In the genomic region with DNA sequence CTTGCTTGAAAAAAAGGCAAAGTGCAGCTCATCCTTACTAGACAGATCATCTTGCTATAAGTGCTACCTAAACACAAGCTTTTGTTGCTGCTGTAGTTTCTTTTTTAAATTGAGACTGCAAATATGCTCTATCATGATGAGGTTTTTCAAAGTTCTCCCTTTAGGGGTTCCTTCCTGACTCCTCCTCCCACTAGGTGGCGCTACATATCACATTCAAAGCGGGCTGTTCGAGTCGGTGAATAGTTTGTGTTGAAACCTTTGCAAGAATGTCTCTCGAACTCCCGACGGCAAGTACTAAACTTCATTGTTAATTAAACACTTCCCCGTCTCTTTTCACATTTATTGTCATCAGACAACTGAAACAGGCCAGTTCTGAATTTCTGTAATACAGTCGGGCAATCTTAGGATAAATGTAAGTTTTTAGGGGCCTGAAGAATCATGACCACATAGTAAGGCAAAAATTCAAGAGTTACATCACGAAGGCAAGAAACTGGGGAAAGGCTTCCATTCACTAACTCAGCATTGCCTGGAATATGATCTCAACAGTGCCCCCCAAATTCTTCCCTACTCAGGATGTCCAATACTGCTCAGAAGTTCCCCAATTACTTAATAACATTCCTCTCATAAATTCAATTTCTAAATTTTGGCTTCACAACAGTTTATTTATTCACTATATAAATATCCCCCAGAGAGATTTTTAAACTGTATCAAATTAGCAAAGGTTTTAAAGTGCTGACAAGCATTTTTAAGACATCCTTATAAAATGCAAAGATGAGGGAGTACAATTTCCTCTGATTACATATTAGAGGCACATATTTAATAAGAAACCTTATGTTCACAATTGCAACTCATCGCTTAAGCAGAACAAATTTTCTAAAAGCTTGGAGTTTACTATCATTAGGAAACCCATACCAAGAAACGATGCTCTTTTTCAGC, we compare ENCODE assay signal across 8 cellular contexts. TPM values are rescaled to one million over a fixed set of nuclear protein-coding genes. Genes with fewer than 3 reads are reported as not detected.
DNase-seq lines count a peak whose midpoint lies in the region; ATAC-seq and TF ChIP-seq lines count a peak whose summit lies in the region.

No MANE protein-coding gene starts in this region.

- H3K36me3 ChIP-seq in IMR-90 (ENCODE audit: control insufficient read depth, insufficient read depth, low read length), result no peaks in the 10 kb centered on the region
- no peaks in the 10 kb centered on the region for H3K36me3 ChIP-seq in trophoblast cell (ENCODE audit: control insufficient read depth in 1 of 2, insufficient read depth in 2 of 2, low read length in 2 of 2)

- TF ChIP-seq POLR2A in IMR-90 (IDR thresholded peaks at IDR 0.05; ENCODE audit: low read depth, low read length), result 0 out of 2 replicates have a peak, but pooled peaks have one; percentile 25

- CTCF ChIA-PET in IMR-90 (lab: Yijun Ruan, JAX), result interaction anchor here (0.6 to 2.3 kb wide), 9 partner anchors 19 to 706 kb away, joined by 3 to 11 read pairs (median 5); partner anchors contain the start of gene HS3ST3B1

- peak overlapping the region; percentile 29; the same call in 1 of the 2 replicates for H3K56ac ChIP-seq in IMR-90 (ENCODE audit: extremely low read depth, insufficient read depth, low read length)

- H2BK20ac ChIP-seq in IMR-90 (ENCODE audit: low read depth, low read length), result peak overlapping the region; percentile 47; the same call in 1 of the 2 replicates

- BruUV-seq in IMR-90 (replicated peaks; lab: Mats Ljungman, UMichigan), result no TSS peak

- H4K5ac ChIP-seq in IMR-90 (ENCODE audit: low read depth, low read length), result peak overlapping the region; percentile 69; the same call in 1 of the 2 replicates

- ATAC-seq in IMR-90 (ENCODE audit: low read depth), result peak; percentile 44
- no peak for ATAC-seq in HG03457 (IDR thresholded peaks at IDR 0.05; ENCODE audit: unreplicated experiment)

- TF ChIP-seq CTCF in GM12864 (IDR thresholded peaks at IDR 0.05; ENCODE audit: low read depth, low read length, missing control alignments), result peak; percentile 83
- peak; percentile 85 for TF ChIP-seq CTCF in IMR-90 (conservative IDR thresholded peaks at IDR 0.05; ENCODE audit: low read depth, low read length)

- H3K79me2 ChIP-seq in trophoblast cell (ENCODE audit: control insufficient read depth, insufficient read depth, low read length, poor library complexity), result no peaks in the 10 kb centered on the region

- H2BK15ac ChIP-seq in IMR-90 (ENCODE audit: low read depth, low read length), result peak overlapping the region; percentile 55; the same call in 2 of the 3 replicates

- H3K14ac ChIP-seq in IMR-90 (replicated peaks; ENCODE audit: low read depth, low read length), result peak overlapping the region; percentile 40
- H3K14ac ChIP-seq in trophoblast cell (ENCODE audit: low read length), result no peak overlapping the region

- no peak overlapping the region for H2AK9ac ChIP-seq in IMR-90 (replicated peaks; ENCODE audit: low read depth, low read length, poor library complexity)

- WGBS in IMR-90 (ENCODE audit: extremely low coverage in 2 of 2, insufficient read length in 1 of 2), 2 experiments, result no CpG with 5 or more reads among the region's 12 CpGs
- WGBS in trophoblast cell (ENCODE audit: extremely low coverage, insufficient coverage, insufficient read length), result no CpG with 5 or more reads among the region's 12 CpGs

- peak overlapping the region; percentile 86 for H3K4me2 ChIP-seq in IMR-90 (ENCODE audit: low read depth, low read length)
- H3K4me2 ChIP-seq in trophoblast cell (ENCODE audit: low read length), result no peak overlapping the region

- H2BK120ac ChIP-seq in IMR-90 (ENCODE audit: low read depth, low read length) (peak overlapping the region; percentile 58), trophoblast cell (ENCODE audit: insufficient read depth, low read length, poor library complexity) (no peak overlapping the region)

- H3K79me1 ChIP-seq in IMR-90 (ENCODE audit: low read depth in 1 of 2, low read length in 2 of 2) (peaks cover 11 to 51% of the 10 kb centered on the region in 2 experiments), trophoblast cell (ENCODE audit: low read length) (peaks cover 2% of the 10 kb centered on the region)

- H3K9ac ChIP-seq in IMR-90 (ENCODE audit: low read depth, low read length) (peak overlapping the region; percentile 54), trophoblast cell (ENCODE audit: low read length) (no peak overlapping the region)

- H3K4ac ChIP-seq in IMR-90 (ENCODE audit: low read depth, low read length), result peak overlapping the region; percentile 18; the same call in 1 of the 2 replicates
- no peak overlapping the region for H3K4ac ChIP-seq in trophoblast cell (ENCODE audit: low read depth, low read length)

- H3K18ac ChIP-seq in IMR-90 (ENCODE audit: low read depth, low read length) (peak overlapping the region; percentile 81), trophoblast cell (ENCODE audit: low read length) (no peak overlapping the region)

- H2AFZ ChIP-seq in IMR-90 (replicated peaks; ENCODE audit: low read length, poor library complexity) (no peak overlapping the region), trophoblast cell (ENCODE audit: insufficient read depth, low read length, poor library complexity) (no peak overlapping the region)

- dilution Hi-C loops in IMR-90 (cut with HindIII; ENCODE audit: low sequenced_read_pairs, unreplicated experiment), result no loop called here

- POLR2A ChIA-PET in IMR-90 (lab: Charles Lee; ENCODE audit: unreplicated experiment), result interaction anchor here (0.6 kb wide), 1 partner anchor 634 kb away, joined by 3 read pairs; no protein-coding TSS in a partner anchor

- peak; percentile 75 for TF ChIP-seq RAD21 in IMR-90 (IDR thresholded peaks at IDR 0.05; ENCODE audit: low read length)

- peak; percentile 36 for DNase-seq in GM12864 (ENCODE audit: low read depth)
- peak; percentile 89 for DNase-seq in IMR-90
- peak; percentile 85 for DNase-seq in SK-MEL-5 (ENCODE audit: low read depth, low spot score)
- peak; percentile 27 to 73 (median 62) for DNase-seq in activated naive CD4-positive, alpha-beta T cell (lab: John Stamatoyannopoulos, UW)
- DNase-seq in germinal center (ENCODE audit: low spot score), result peak; percentile 57
- DNase-seq in trophoblast cell, result peak; percentile 68 to 91
- DNase-seq in ureter (ENCODE audit: low spot score), result peak; percentile 84

- H4K91ac ChIP-seq in IMR-90 (ENCODE audit: insufficient read depth, low read depth, low read length), result 0 out of 2 replicates have a peak overlapping the region, but pooled peaks have one; percentile 34
- H4K91ac ChIP-seq in trophoblast cell (ENCODE audit: low read depth, low read length), result no peak overlapping the region

- no peak overlapping the region for H4K12ac ChIP-seq in trophoblast cell (ENCODE audit: low read depth, low read length)

- H3K4me3 ChIP-seq in GM12864 (ENCODE audit: low read depth, low read length) (no peak overlapping the region), IMR-90 (ENCODE audit: insufficient read depth, low read depth, low read length) (peak overlapping the region; percentile 9; the same call in 1 of the 2 replicates), trophoblast cell (ENCODE audit: low read depth, low read length) (no peak overlapping the region)

- intact Hi-C loops in IMR-90 (cut with micrococcal nuclease), result loop anchor here (1.0 to 10.0 kb wide), 7 partner anchors 258 to 1577 kb away; no protein-coding TSS in a partner anchor

- in situ Hi-C loops in IMR-90 (cut with MboI; ENCODE audit: low sequenced_read_pairs) (loop anchor here (5.0 to 10.0 kb wide), 3 partner anchors 253 to 1330 kb away; partner anchors contain the start of gene HS3ST3B1), SK-MEL-5 (cut with HindIII; ENCODE audit: low pct_unique_long_range_greater_than_20kb, low sequenced_read_pairs) (no loop called here)

- peak overlapping the region; percentile 59; the same call in 1 of the 2 replicates for H3K27ac ChIP-seq in IMR-90 (ENCODE audit: insufficient read depth, low read length)
- no peak overlapping the region for H3K27ac ChIP-seq in trophoblast cell (ENCODE audit: low read depth, low read length)

- no peaks in the 10 kb centered on the region for H3K27me3 ChIP-seq in IMR-90 (ENCODE audit: control insufficient read depth, insufficient read depth, low read length)
- H3K27me3 ChIP-seq in trophoblast cell (ENCODE audit: insufficient read depth, low read length), result no peaks in the 10 kb centered on the region

- no peaks in the 10 kb centered on the region for H4K20me1 ChIP-seq in IMR-90 (ENCODE audit: insufficient read depth, low read length)

- H3K9me1 ChIP-seq in IMR-90 (ENCODE audit: insufficient read depth, low read length), result peaks cover 17% of the 10 kb centered on the region; the same call in 1 of the 2 replicates

- H3K4me1 ChIP-seq in IMR-90 (ENCODE audit: control insufficient read depth, insufficient read depth, low read length), result peaks cover 21% of the 10 kb centered on the region
- peaks cover 0 to 2% of the 10 kb centered on the region in 2 experiments for H3K4me1 ChIP-seq in trophoblast cell (ENCODE audit: control insufficient read depth in 1 of 2, insufficient read depth in 2 of 2, low read length in 2 of 2)

- H3K23ac ChIP-seq in IMR-90 (ENCODE audit: low read depth, low read length), result peak overlapping the region; percentile 74
- no peak overlapping the region for H3K23ac ChIP-seq in trophoblast cell (ENCODE audit: low read length)

- H3K9me3 ChIP-seq in IMR-90 (ENCODE audit: control insufficient read depth, insufficient read depth, low read length) (no peaks in the 10 kb centered on the region), trophoblast cell (ENCODE audit: insufficient read depth, low read depth, low read length) (no peaks in the 10 kb centered on the region)

- H2BK12ac ChIP-seq in trophoblast cell (ENCODE audit: low read length), result no peak overlapping the region

- peak overlapping the region; percentile 73 for H2BK5ac ChIP-seq in IMR-90 (ENCODE audit: low read depth, low read length, poor library complexity, severe bottlenecking)
- no peak overlapping the region for H2BK5ac ChIP-seq in trophoblast cell (ENCODE audit: low read depth, low read length, poor library complexity)

- H4K8ac ChIP-seq in IMR-90 (ENCODE audit: low read depth in 2 of 2, low read length in 2 of 2) (peak overlapping the region; percentile 54 to 74; a peak in 3 of 4 replicates), trophoblast cell (ENCODE audit: low read depth, low read length) (no peak overlapping the region)

- H2AK5ac ChIP-seq in IMR-90 (ENCODE audit: low read depth, low read length) (no peak overlapping the region; the same call in 1 of the 2 replicates), trophoblast cell (ENCODE audit: low read length) (no peak overlapping the region)

TF ChIP-seq in IMR-90, 13 proteins besides CTCF, POLR2A, EP300 and RAD21 (continues in another document):
- TF ChIP-seq FOS (IDR thresholded peaks at IDR 0.05; ENCODE audit: low read depth, low read length) (no peak), RFX5 (IDR thresholded peaks at IDR 0.05; ENCODE audit: low read depth, low read length) (no peak)

RNA-seq across cellular contexts. Expression of gene HS3ST3A1, which starts 6.7 kb away (rescaled TPM):
- total RNA-seq in IMR-90 (2012; rRNA removed) (7.5 and 9.0 TPM in 2 replicates), ureter (not detected)
- 8.8 and 11.9 TPM in 2 replicates for polyA plus RNA-seq in IMR-90 (2012; rRNA removed)
- polyA plus RNA-seq in IMR-90 (2012; cell fraction: cytosol; rRNA removed), result 4.1 and 14.2 TPM in 2 replicates
- 16.3 and 27.2 TPM in 2 replicates for polyA plus RNA-seq in IMR-90 (2012; cell fraction: nucleus; rRNA removed; ENCODE audit: low replicate concordance)
- 0.11 and 0.24 TPM in 2 replicates for total RNA-seq in SK-MEL-5 (2014; rRNA removed; shearing (Covaris generic))
- 0.05 and 0.06 TPM in 2 replicates for polyA plus RNA-seq in SK-MEL-5 (2015; cell fraction: cytosol; rRNA removed)
- polyA plus RNA-seq in SK-MEL-5 (2015; cell fraction: nucleus; rRNA removed), result not detected in 2 replicates
- polyA plus RNA-seq in trophoblast cell (2013), result 9.2 and 9.9 TPM in 2 replicates

Comparison
In these comparisons a context has a peak if more than half of its experiments do, and no peak if none do; other contexts are left out.
1. DNase-seq: peak in every context shown above with its lines; median percentile 89 in IMR-90; 85 in SK-MEL-5; 84 in ureter; 80 in trophoblast cell; 62 in activated naive CD4-positive, alpha-beta T cell; 57 in germinal center; 36 in GM12864.